Comparison of ENCODE assay signal across 8 cellular contexts in genomic region chr2:133886735-133887675, GRCh38.
DNase-seq lines count a peak whose midpoint lies in the region; ATAC-seq and TF ChIP-seq lines count a peak whose summit lies in the region.

No MANE protein-coding gene starts in this region.

- 34 to 36% methylated on average over 19 of the region's 19 CpGs for WGBS in heart right ventricle, 2 donors

- no peaks in the 10 kb centered on the region for H3K27me3 ChIP-seq in MG63
- H3K27me3 ChIP-seq in SJCRH30 = no peaks in the 10 kb centered on the region; the same call in 1 of the 2 replicates
- peaks cover 6% of the 10 kb centered on the region for H3K27me3 ChIP-seq in adipocyte (replicated peaks; ENCODE audit: control insufficient read depth, insufficient read depth, low read length)
- H3K27me3 ChIP-seq in heart right ventricle = peaks cover 0 to 5% (median 0%) of the 10 kb centered on the region in 7 donors

- H3K9me3 ChIP-seq in MG63 = no peaks in the 10 kb centered on the region
- H3K9me3 ChIP-seq in SJCRH30 (replicated peaks) = no peaks in the 10 kb centered on the region
- no peaks in the 10 kb centered on the region for H3K9me3 ChIP-seq in adipocyte (ENCODE audit: control insufficient read depth, low read length)
- H3K9me3 ChIP-seq in heart right ventricle = no peaks in the 10 kb centered on the region

- ATAC-seq in GM21619 (IDR thresholded peaks at IDR 0.05; ENCODE audit: unreplicated experiment) = peak; percentile 87
- ATAC-seq in heart right ventricle = peak; percentile 57 to 89 (median 80)

- H3K27ac ChIP-seq in SJCRH30 (no peak overlapping the region), heart right ventricle (no peak overlapping the region)

- H3K4me3 ChIP-seq in MG63 = no peak overlapping the region
- no peak overlapping the region for H3K4me3 ChIP-seq in SJCRH30
- peak overlapping the region; percentile 29 for H3K4me3 ChIP-seq in adipocyte (ENCODE audit: low read length)
- H3K4me3 ChIP-seq in heart right ventricle = no peak overlapping the region

- intact Hi-C loops in heart right ventricle (cut with DNase I) = loop anchor here (2.0 to 10.0 kb wide), 16 partner anchors 198 to 1008 kb away; partner anchors contain the start of gene MGAT5 (in 3 of the 10)

- TF ChIP-seq CTCF in heart right ventricle (IDR thresholded peaks at IDR 0.05) = peak; percentile 29 to 74 (median 62)

- H3K4me1 ChIP-seq in SJCRH30 (peaks cover 10% of the 10 kb centered on the region; the same call in 1 of the 2 replicates), adipocyte (ENCODE audit: control insufficient read depth, insufficient read depth, low read length) (peaks cover 8% of the 10 kb centered on the region), heart right ventricle (peaks cover 0 to 16% (median 10%) of the 10 kb centered on the region in 9 donors)

- DNase-seq in DMS153 (lab: John Stamatoyannopoulos, UW) (peak; percentile 46), MG63 (peak; percentile 62), SJCRH30 (peak; percentile 63 to 83), adipocyte (ENCODE audit: low read depth) (peak; percentile 95), heart right ventricle (peak; percentile 51 to 68), putamen (ENCODE audit: low spot score) (peak; percentile 72), OCI-M2 (lab: John Stamatoyannopoulos, UW; ENCODE audit: unreplicated experiment) (no peak)

- no peak overlapping the region for H3K9ac ChIP-seq in adipocyte (ENCODE audit: low read length)

- no peaks in the 10 kb centered on the region for H3K36me3 ChIP-seq in MG63
- no peaks in the 10 kb centered on the region for H3K36me3 ChIP-seq in SJCRH30
- H3K36me3 ChIP-seq in adipocyte (ENCODE audit: control insufficient read depth, insufficient read depth, low read length, severe bottlenecking) = no peaks in the 10 kb centered on the region
- no peaks in the 10 kb centered on the region for H3K36me3 ChIP-seq in heart right ventricle
